In genomic region chr15:40006646-40007045, GRCh38 we compare ENCODE assay signal across 24 cellular contexts. TPM values are rescaled to one million over a fixed set of nuclear protein-coding genes. Genes with fewer than 3 reads are reported as not detected.
A peak's percentile ranks its signal among the peaks of the same experiment; 100 is the strongest.
DNase-seq lines count a peak whose midpoint lies in the region; ATAC-seq and TF ChIP-seq lines count a peak whose summit lies in the region.
"Had no signal": no experiment of that assay in that cellular context is flagged by ENCODE, and none has a peak within 500 bp of the region (broad histone marks: within the 10 kb centered on the region; RNA-seq: fewer than 3 reads in every experiment).

No MANE protein-coding gene starts in this region.

- H3K9me3 ChIP-seq in SJSA1 (replicated peaks) (no peaks in the 10 kb centered on the region), skeletal muscle satellite cell (replicated peaks; ENCODE audit: low read length) (no peaks in the 10 kb centered on the region), adrenal gland (replicated peaks in 1 of 3) (no peaks in the 10 kb centered on the region)
- H3K9me3 ChIP-seq: ovary, SJCRH30, thoracic aorta had no signal

- intact Hi-C loops in adrenal gland (cut with DNase I) = no loop called here

- H3K4me3 ChIP-seq in BJ (ENCODE audit: low read depth, low read length) = no peak overlapping the region
- H3K4me3 ChIP-seq in SJSA1 = no peak overlapping the region
- H3K4me3 ChIP-seq in fibroblast of mammary gland (ENCODE audit: control insufficient read depth, low read depth, low read length) = no peak overlapping the region
- H3K4me3 ChIP-seq in skeletal muscle satellite cell (ENCODE audit: low read length) = peak overlapping the region; percentile 45
- no peak overlapping the region for H3K4me3 ChIP-seq in adrenal gland
- H3K4me3 ChIP-seq: BLaER1 treated with 17β-estradiol and CSF1 and Interleukin-3, amounts not matched to agents 10 nM and 100 nM; cardiac muscle cell; dorsolateral prefrontal cortex; ovary; SJCRH30; thoracic aorta had no signal

- 90 to 100% (median 93%) methylated on average over 2 of the region's 2 CpGs for WGBS in adrenal gland, 4 donors

- CTCF ChIA-PET in BJ (lab: Yijun Ruan, JAX) = interaction anchor here (0.7 to 1.8 kb wide), 2 partner anchors 19 to 23 kb away, joined by 4 read pairs; no protein-coding TSS in a partner anchor

- H3K9ac ChIP-seq in skeletal muscle satellite cell (ENCODE audit: low read depth, low read length) = peak overlapping the region; percentile 81
- H3K9ac ChIP-seq: BLaER1 treated with 17β-estradiol and CSF1 and Interleukin-3, amounts not matched to agents 10 nM and 100 nM; KMS-11 had no signal

- H3K4me1 ChIP-seq in SJSA1 (replicated peaks) (peaks cover 19% of the 10 kb centered on the region), skeletal muscle satellite cell (ENCODE audit: control insufficient read depth, insufficient read depth, low read length) (peaks cover 52% of the 10 kb centered on the region), adrenal gland (replicated peaks in 1 of 2) (no peaks in the 10 kb centered on the region)
- H3K4me1 ChIP-seq: BLaER1 treated with 17β-estradiol and CSF1 and Interleukin-3, amounts not matched to agents 10 nM and 100 nM; SJCRH30 had no signal

- peak overlapping the region; percentile 73 for H3K4me2 ChIP-seq in skeletal muscle satellite cell (ENCODE audit: low read length)
- H3K4me2 ChIP-seq: BLaER1 treated with 17β-estradiol and CSF1 and Interleukin-3, amounts not matched to agents 10 nM and 100 nM; KMS-11 had no signal

- POLR2A ChIA-PET in BJ (lab: Charles Lee) = no interaction called here

- no peak for TF ChIP-seq CTCF in BJ (IDR thresholded peaks at IDR 0.05; ENCODE audit: insufficient read depth, low read depth, low read length)
- TF ChIP-seq CTCF in fibroblast of mammary gland (conservative IDR thresholded peaks at IDR 0.05; ENCODE audit: control insufficient read depth, insufficient read depth, low read depth, low read length) = no peak
- no peak for TF ChIP-seq CTCF in adrenal gland (IDR thresholded peaks at IDR 0.05)

- no peak for ATAC-seq in stimulated activated naive CD8-positive, alpha-beta T cell treated with anti-CD3 and anti-CD28 coated beads, Interleukin-15, Interleukin-2, amounts not matched to agents 100 U/mL and 50 U/mL, for 24 hours
- ATAC-seq: activated CD4-positive, alpha-beta T cell treated with anti-CD3 and anti-CD28 coated beads for 36 hours; activated naive CD4-positive, alpha-beta T cell treated with anti-CD3 and anti-CD28 coated beads, Interleukin-2, amount 50 U/mL, for 72 hours; activated T-cell treated with anti-CD3 and anti-CD28 coated beads, Interleukin-2, amount 50 U/mL, for 72 hours; naive thymus-derived CD4-positive, alpha-beta T cell; right cardiac atrium; stimulated activated effector memory CD8-positive, alpha-beta T cell treated with anti-CD3 and anti-CD28 coated beads, Interleukin-12 subunit alpha, Interleukin-12 subunit beta, amount 100 ng/mL, for 72 hours had no signal

- DNase-seq in BJ (ENCODE audit: low read depth) (peak; percentile 49), SJSA1 (ENCODE audit: low read depth in 1 of 2, low spot score in 2 of 2) (peak; percentile 54), fibroblast of mammary gland (ENCODE audit: low read depth) (peak; percentile 61), adrenal gland (no peak), hypothalamus (lab: John Stamatoyannopoulos, UW) (no peak)
- DNase-seq in stimulated activated naive CD8-positive, alpha-beta T cell treated with anti-CD3 and anti-CD28 coated beads, Interleukin-15, Interleukin-2, amounts not matched to agents 100 U/mL and 50 U/mL, for 24 hours = no peak
- DNase-seq: activated CD4-positive, alpha-beta T cell treated with anti-CD3 and anti-CD28 coated beads for 36 hours; activated T-cell treated with anti-CD3 and anti-CD28 coated beads, Interleukin-2, amount 50 U/mL, for 72 hours; Calu3; dorsolateral prefrontal cortex; naive thymus-derived CD4-positive, alpha-beta T cell; NCI-H1048; NCI-H2029 treated with DMSO at 0.1 percent for 48 hours; NCI-H446; ovary; right cardiac atrium; SJCRH30 had no signal

- H3K27ac ChIP-seq in SJSA1 (0 out of 2 replicates have a peak overlapping the region, but pooled peaks have one; percentile 1), adrenal gland (no peak overlapping the region)
- H3K27ac ChIP-seq: BLaER1 treated with 17β-estradiol and CSF1 and Interleukin-3, amounts not matched to agents 10 nM and 100 nM; cardiac muscle cell; dorsolateral prefrontal cortex; KMS-11; ovary; SJCRH30; thoracic aorta had no signal

- TF ChIP-seq POLR2A in adrenal gland (IDR thresholded peaks at IDR 0.05) = no peak

- H3K36me3 ChIP-seq in BJ (ENCODE audit: control insufficient read depth, insufficient read depth, low read length) = peaks cover 13% of the 10 kb centered on the region
- H3K36me3 ChIP-seq in SJSA1 = peaks cover 67% of the 10 kb centered on the region
- H3K36me3 ChIP-seq in skeletal muscle satellite cell (ENCODE audit: insufficient read depth, low read length) = peaks cover 63% of the 10 kb centered on the region
- peaks cover 0 to 66% of the 10 kb centered on the region in 2 donors for H3K36me3 ChIP-seq in adrenal gland (replicated peaks in 1 of 2)
- H3K36me3 ChIP-seq: ovary had no signal

- H3K27me3 ChIP-seq in BJ (ENCODE audit: control insufficient read depth, insufficient read depth, low read length) (no peaks in the 10 kb centered on the region), SJSA1 (replicated peaks) (no peaks in the 10 kb centered on the region), skeletal muscle satellite cell (ENCODE audit: control insufficient read depth, insufficient read depth, low read length) (no peaks in the 10 kb centered on the region), adrenal gland (no peaks in the 10 kb centered on the region)
- H3K27me3 ChIP-seq: BLaER1 treated with 17β-estradiol and CSF1 and Interleukin-3, amounts not matched to agents 10 nM and 100 nM; cardiac muscle cell; dorsolateral prefrontal cortex; ovary; SJCRH30 had no signal

RNA-seq across cellular contexts. Expression of gene SRP14, which starts 32.3 kb away (rescaled TPM):
- polyA plus RNA-seq in BJ (2011; rRNA removed) (305 and 564 TPM in 2 replicates), adrenal gland (100 to 1,000 TPM; 352 to 989 (median 549) TPM)
- polyA minus RNA-seq in BJ (2011; rRNA and poly(A)+ RNA removed) = 31.1 and 63.6 TPM in 2 replicates
- total RNA-seq in SJSA1 (2014; rRNA removed; shearing (Covaris generic)) = 355 and 405 TPM in 2 replicates
- total RNA-seq in skeletal muscle satellite cell (2012; rRNA removed) = 61.1 and 87.6 TPM in 2 replicates
- 100 to 1,000 TPM; 173 to 689 (median 275) TPM for total RNA-seq in adrenal gland

Comparison
In these comparisons a context has a peak if more than half of its experiments do, and no peak if none do; other contexts are left out.
1. DNase-seq: peak in BJ (single experiment), SJSA1 (2 of 2) and fibroblast of mammary gland (single experiment); none in adrenal gland (0 of 7), stimulated activated naive CD8-positive, alpha-beta T cell treated with anti-CD3 and anti-CD28 coated beads, Interleukin-15, Interleukin-2, amounts not matched to agents 100 U/mL and 50 U/mL, for 24 hours (single experiment) and hypothalamus (0 of 51).